Comparison of ENCODE assay signal across 9 cellular contexts in the genomic region with DNA sequence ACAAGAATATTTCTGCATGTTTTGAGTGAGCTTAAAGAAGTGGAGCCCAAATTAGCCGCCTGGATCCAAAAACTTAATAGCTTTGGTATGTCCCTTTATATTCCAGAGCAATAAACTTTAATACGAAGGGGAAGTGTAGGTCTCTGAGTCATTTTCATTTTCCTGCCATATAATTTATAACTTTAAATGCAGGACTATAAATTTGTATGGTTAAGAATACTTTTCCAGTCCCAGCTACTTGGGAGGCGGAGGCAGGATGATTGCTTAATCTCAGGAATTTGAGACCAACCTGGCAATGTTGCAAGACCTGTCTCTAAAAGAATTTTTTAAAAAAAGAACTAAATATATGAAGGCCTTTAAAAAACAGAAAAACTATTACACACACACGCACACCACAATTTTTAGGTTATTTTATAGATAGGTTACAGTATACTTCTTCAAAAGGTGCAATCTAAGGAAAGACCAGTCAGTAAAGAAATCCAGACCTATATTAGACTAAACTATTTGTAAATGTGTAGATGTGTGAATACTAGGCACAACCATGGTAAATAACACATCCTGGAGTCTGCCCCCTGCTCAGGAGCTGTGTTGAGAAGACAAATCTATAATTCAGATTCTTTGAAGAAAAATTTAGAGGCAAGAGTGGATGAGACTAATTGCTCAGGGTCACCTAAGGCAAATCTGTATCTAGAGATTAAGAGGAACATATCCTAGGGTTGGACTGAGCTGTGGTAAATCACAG.
DNase-seq lines count a peak whose midpoint lies in the region; ATAC-seq and TF ChIP-seq lines count a peak whose summit lies in the region.
"Had no signal": no experiment of that assay in that cellular context is flagged by ENCODE, and none has a peak within 500 bp of the region (broad histone marks: within the 10 kb centered on the region; RNA-seq: fewer than 3 reads in every experiment).

No MANE protein-coding gene starts in this region.

- H3K4me3 ChIP-seq in body of pancreas (no peak overlapping the region), skeletal muscle satellite cell (ENCODE audit: low read length) (peak overlapping the region; percentile 42)

- TF ChIP-seq POLR2A in body of pancreas (IDR thresholded peaks at IDR 0.05) = no peak

- H3K4me1 ChIP-seq in body of pancreas (peaks cover 19% of the 10 kb centered on the region), skeletal muscle satellite cell (ENCODE audit: control insufficient read depth, insufficient read depth, low read length) (peaks cover 40% of the 10 kb centered on the region)

- H3K9me3 ChIP-seq in body of pancreas (no peaks in the 10 kb centered on the region), skeletal muscle satellite cell (replicated peaks; ENCODE audit: low read length) (no peaks in the 10 kb centered on the region)

- H3K4me2 ChIP-seq in skeletal muscle satellite cell (ENCODE audit: low read length) = peak overlapping the region; percentile 52

- H3K27ac ChIP-seq in body of pancreas = peak overlapping the region in 3 of 4 donors; percentile 49 to 71 (median 70)

- 61 to 65% methylated on average over 4 of the region's 4 CpGs for WGBS in body of pancreas, 2 donors

- intact Hi-C loops in body of pancreas (cut with DNase I) = no loop called here

- DNase-seq in HCEC 1CT (peak; percentile 85), body of pancreas (peak in 2 of 4 donors; percentile 18 to 32), iris pigment epithelial cell (ENCODE audit: low read depth) (peak; percentile 88), activated gamma-delta T cell (lab: John Stamatoyannopoulos, UW) (no peak), DMS53 (lab: John Stamatoyannopoulos, UW) (no peak)
- DNase-seq: MM.1S had no signal

- no peak for TF ChIP-seq CTCF in body of pancreas (IDR thresholded peaks at IDR 0.05)

- peak overlapping the region; percentile 63 for H3K9ac ChIP-seq in skeletal muscle satellite cell (ENCODE audit: low read depth, low read length)

- no peaks in the 10 kb centered on the region for H3K27me3 ChIP-seq in body of pancreas
- H3K27me3 ChIP-seq in skeletal muscle satellite cell (ENCODE audit: control insufficient read depth, insufficient read depth, low read length) = no peaks in the 10 kb centered on the region

- peaks cover 0 to 8% of the 10 kb centered on the region in 2 donors for H3K36me3 ChIP-seq in body of pancreas (replicated peaks in 1 of 2; ENCODE audit: insufficient read depth in 1 of 2, low read depth in 2 of 2)
- H3K36me3 ChIP-seq in skeletal muscle satellite cell (ENCODE audit: insufficient read depth, low read length) = peaks cover 58% of the 10 kb centered on the region

- ATAC-seq in body of pancreas (peak; percentile 34), GM19395 (IDR thresholded peaks at IDR 0.05; ENCODE audit: unreplicated experiment) (no peak), GM21737 (IDR thresholded peaks at IDR 0.05; ENCODE audit: unreplicated experiment) (no peak)

Comparison
In these comparisons a context has a peak if more than half of its experiments do, and no peak if none do; other contexts are left out.
1. DNase-seq: peak in HCEC 1CT (single experiment) and iris pigment epithelial cell (single experiment); none in activated gamma-delta T cell (single experiment) and DMS53 (single experiment).